8 cellular contexts compared by ENCODE assay signal in the genomic region with DNA sequence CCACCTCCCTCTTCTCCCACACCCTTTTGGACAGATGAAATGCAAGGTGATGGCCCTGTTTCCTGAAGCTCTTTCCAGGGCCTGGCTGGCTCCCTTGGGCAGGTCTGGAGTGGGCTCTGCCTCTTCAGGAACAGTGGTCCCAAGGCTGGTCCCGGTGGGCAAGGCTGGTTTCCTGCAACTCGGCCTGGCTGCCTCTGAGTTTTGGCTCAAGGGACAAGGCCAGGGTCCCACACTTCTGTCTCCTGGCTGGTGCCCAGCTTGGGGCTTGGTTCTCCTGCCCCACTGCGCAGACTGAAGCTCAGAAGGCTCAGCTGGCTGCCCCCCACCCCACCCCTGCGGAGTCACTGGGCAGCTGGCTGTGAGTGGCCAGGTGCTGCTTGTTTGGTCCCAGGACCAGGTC. TPM values are rescaled to one million over a fixed set of nuclear protein-coding genes. Genes with fewer than 3 reads are reported as not detected.
A peak's percentile ranks its signal among the peaks of the same experiment; 100 is the strongest.
DNase-seq lines count a peak whose midpoint lies in the region; ATAC-seq and TF ChIP-seq lines count a peak whose summit lies in the region.

No MANE protein-coding gene starts in this region.

- peak overlapping the region; percentile 90 for H3K4me3 ChIP-seq in GM12865 (ENCODE audit: low read depth, low read length)
- H3K4me3 ChIP-seq in fibroblast of villous mesenchyme (ENCODE audit: low read depth, low read length), result peak overlapping the region; percentile 73
- peak overlapping the region; percentile 77 for H3K4me3 ChIP-seq in retinal pigment epithelial cell (ENCODE audit: low read length)

- peaks cover 25 to 35% (median 30%) of the 10 kb centered on the region in 3 donors for H3K4me1 Mint-ChIP-seq in T-cell

- no peak for ATAC-seq in T-cell (replicated peaks in 1 of 4)
- ATAC-seq in HG03039 (IDR thresholded peaks at IDR 0.05; ENCODE audit: unreplicated experiment), result no peak
- no peak for ATAC-seq in HG03378 (IDR thresholded peaks at IDR 0.05; ENCODE audit: unreplicated experiment)
- ATAC-seq in foreskin keratinocyte, result no peak

- H3K4me1 ChIP-seq in foreskin keratinocyte, result no peaks in the 10 kb centered on the region

- H3K9me3 Mint-ChIP-seq in T-cell, result no peaks in the 10 kb centered on the region

- no peaks in the 10 kb centered on the region for H3K27me3 Mint-ChIP-seq in T-cell

- DNase-seq in GM12865 (ENCODE audit: low read depth), result no peak
- DNase-seq in T-cell, result no peak
- DNase-seq in fibroblast of villous mesenchyme (ENCODE audit: low read depth), result no peak
- no peak for DNase-seq in retinal pigment epithelial cell (ENCODE audit: low read depth)
- no peak for DNase-seq in NCI-H226
- no peak for DNase-seq in foreskin keratinocyte

- H3K27me3 ChIP-seq in foreskin keratinocyte, result no peaks in the 10 kb centered on the region

- POLR2A ChIA-PET in T-cell (lab: Charles Lee), result interaction anchor here (0.6 to 1.6 kb wide), 2 partner anchors 36 to 356 kb away, joined by 4 to 7 read pairs; partner anchors contain the start of gene FAAP100 (in 1 of the 2)

- H3K4me3 Mint-ChIP-seq in T-cell, result peak overlapping the region; percentile 61 to 98 (median 83)

- peak overlapping the region; percentile 69 to 93 for H3K27ac Mint-ChIP-seq in T-cell

- TF ChIP-seq CTCF in GM12865 (IDR thresholded peaks at IDR 0.05; ENCODE audit: insufficient read depth, low read depth, low read length, missing control alignments) (no peak), fibroblast of villous mesenchyme (IDR thresholded peaks at IDR 0.05; ENCODE audit: insufficient read depth, low read depth, low read length) (no peak), retinal pigment epithelial cell (conservative IDR thresholded peaks at IDR 0.05; ENCODE audit: low read depth, low read length) (no peak), foreskin keratinocyte (conservative IDR thresholded peaks at IDR 0.05) (no peak)

- peaks cover 8% of the 10 kb centered on the region for H3K36me3 Mint-ChIP-seq in T-cell

- CTCF ChIA-PET in T-cell (lab: Charles Lee), result interaction anchor here in 1 of 2 donors (0.6 kb wide), 1 partner anchor 9 kb away, joined by 3 read pairs; no protein-coding TSS in a partner anchor

- H3K27ac ChIP-seq in foreskin keratinocyte, result no peak overlapping the region

RNA-seq across cellular contexts. Expression of gene ACTG1, which starts 3.8 kb away (rescaled TPM):
- 1,000 to 10,000 TPM; 1,183 to 1,383 (median 1,262) TPM for total RNA-seq in T-cell
- 10,242 and 13,686 TPM in 2 replicates for total RNA-seq in fibroblast of villous mesenchyme
- total RNA-seq in foreskin keratinocyte, result 3,185 and 3,808 TPM in 2 replicates
- 3,262 and 3,802 TPM in 2 replicates for polyA plus RNA-seq in foreskin keratinocyte

RNA-seq across cellular contexts. Expression of gene FSCN2, which starts 11.7 kb away (rescaled TPM):
- 1 to 10 TPM in 3 of 5 donors, under 1 TPM in 2; 0.91 to 4.2 (median 1.2) TPM for total RNA-seq in T-cell
- 1.7 and 3.5 TPM in 2 replicates for total RNA-seq in fibroblast of villous mesenchyme
- not detected in 2 replicates for total RNA-seq in foreskin keratinocyte
- polyA plus RNA-seq in foreskin keratinocyte, result not detected in 2 replicates

RNA-seq across cellular contexts. Expression of gene FAAP100, which starts 35.7 kb away (rescaled TPM):
- total RNA-seq in T-cell (10 to 100 TPM; 31.7 to 62.1 (median 59.0) TPM), fibroblast of villous mesenchyme (27.6 and 40.3 TPM in 2 replicates), foreskin keratinocyte (17.3 and 19.9 TPM in 2 replicates)
- polyA plus RNA-seq in foreskin keratinocyte, result 14.9 and 15.9 TPM in 2 replicates
